In genomic region chr10:99410876-99411275, GRCh38 we compare ENCODE assay signal across 25 cellular contexts.
"Had no signal": no experiment of that assay in that cellular context is flagged by ENCODE, and none has a peak within 500 bp of the region (broad histone marks: within the 10 kb centered on the region; RNA-seq: fewer than 3 reads in every experiment).

No MANE protein-coding gene starts in this region.

- ATAC-seq: foreskin keratinocyte; naive thymus-derived CD8-positive, alpha-beta T cell; pancreas; stimulated activated memory B cell treated with anti-CD40 and anti-IgM and Interleukin-4, amounts not matched to agents 10 μg/mL and 1 μg/mL and 100 μg/mL, for 72 hours; stimulated activated naive CD8-positive, alpha-beta T cell treated with anti-CD3 and anti-CD28 coated beads, Interleukin-15, Interleukin-2, amounts not matched to agents 100 U/mL and 50 U/mL, for 24 hours had no signal

- H3K27ac Mint-ChIP-seq: immature natural killer cell; nephron progenitor cell; stimulated activated memory B cell treated with anti-CD40 and anti-IgM and Interleukin-4, amounts not matched to agents 10 μg/mL and 1 μg/mL and 100 μg/mL, for 72 hours; type B pancreatic cell had no signal

- DNase-seq: dermis blood vessel endothelial cell; effector memory CD4-positive, alpha-beta T cell; glutamatergic neuron; immature natural killer cell; islet precursor cell; kidney glomerular epithelial cell; mesendoderm; midbrain; naive thymus-derived CD8-positive, alpha-beta T cell; nephron progenitor cell; pancreas; sigmoid colon; spleen; stimulated activated CD4-positive, alpha-beta T cell treated with anti-CD3 and anti-CD28 coated beads, Interleukin-4, amount 100 ng/mL, for 4 hours; stimulated activated naive CD8-positive, alpha-beta T cell treated with anti-CD3 and anti-CD28 coated beads, Interleukin-15, Interleukin-2, amounts not matched to agents 100 U/mL and 50 U/mL, for 24 hours; substantia nigra; testis; tibial artery had no signal

- H3K9me3 ChIP-seq: esophagus muscularis mucosa, neutrophil, pancreas, sigmoid colon, spleen, testis, tibial artery had no signal

- H3K4me1 ChIP-seq: foreskin keratinocyte, pancreas, sigmoid colon, spleen, testis, tibial artery had no signal

- H3K27ac ChIP-seq: coronary artery, esophagus muscularis mucosa, foreskin keratinocyte, neutrophil, pancreas, sigmoid colon, skin epidermis, spleen, testis, tibial artery had no signal

- H3K9me3 Mint-ChIP-seq: immature natural killer cell; naive thymus-derived CD8-positive, alpha-beta T cell; stimulated activated memory B cell treated with anti-CD40 and anti-IgM and Interleukin-4, amounts not matched to agents 10 μg/mL and 1 μg/mL and 100 μg/mL, for 72 hours; type B pancreatic cell had no signal

- H3K4me3 Mint-ChIP-seq: immature natural killer cell; naive thymus-derived CD8-positive, alpha-beta T cell; nephron progenitor cell; stimulated activated memory B cell treated with anti-CD40 and anti-IgM and Interleukin-4, amounts not matched to agents 10 μg/mL and 1 μg/mL and 100 μg/mL, for 72 hours; type B pancreatic cell had no signal

- H3K4me3 ChIP-seq: coronary artery, esophagus muscularis mucosa, pancreas, sigmoid colon, skin epidermis, spleen, testis, tibial artery had no signal

- H3K27me3 ChIP-seq: esophagus muscularis mucosa, foreskin keratinocyte, neutrophil, pancreas, sigmoid colon, spleen, testis, tibial artery had no signal

- H3K27me3 Mint-ChIP-seq: naive thymus-derived CD8-positive, alpha-beta T cell; stimulated activated memory B cell treated with anti-CD40 and anti-IgM and Interleukin-4, amounts not matched to agents 10 μg/mL and 1 μg/mL and 100 μg/mL, for 72 hours; type B pancreatic cell had no signal

- H3K4me1 Mint-ChIP-seq: nephron progenitor cell had no signal
